In genomic region chr19:6765738-6766356, GRCh38 we compare ENCODE assay signal across 2 cellular contexts.
TF ChIP-seq lines count a peak whose summit lies in the region.

No MANE protein-coding gene starts in this region.

TF ChIP-seq in SK-N-SH, 30 proteins besides CTCF, POLR2A, EP300 and RAD21 (continued from another document):
- no peak for TF ChIP-seq IRF3 (IDR thresholded peaks at IDR 0.05; ENCODE audit: low read depth, low read length)

TF ChIP-seq in SK-N-SH treated with all-trans-retinoic acid at 6 μM for 48 hours, 23 proteins besides CTCF, POLR2A, EP300 and RAD21 (continued from another document):
- no peak for TF ChIP-seq POU6F1 (CRISPR knock-in tag; IDR thresholded peaks at IDR 0.05; ENCODE audit: borderline replicate concordance, low read depth)
- no peak for TF ChIP-seq CSDC2 (CRISPR knock-in tag; IDR thresholded peaks at IDR 0.05)
- no peak for TF ChIP-seq ARNTL (CRISPR knock-in tag; IDR thresholded peaks at IDR 0.05; ENCODE audit: borderline replicate concordance, low read depth)
- TF ChIP-seq ZNF70 (CRISPR knock-in tag; IDR thresholded peaks at IDR 0.05): no peak
- TF ChIP-seq, protein P1, sequence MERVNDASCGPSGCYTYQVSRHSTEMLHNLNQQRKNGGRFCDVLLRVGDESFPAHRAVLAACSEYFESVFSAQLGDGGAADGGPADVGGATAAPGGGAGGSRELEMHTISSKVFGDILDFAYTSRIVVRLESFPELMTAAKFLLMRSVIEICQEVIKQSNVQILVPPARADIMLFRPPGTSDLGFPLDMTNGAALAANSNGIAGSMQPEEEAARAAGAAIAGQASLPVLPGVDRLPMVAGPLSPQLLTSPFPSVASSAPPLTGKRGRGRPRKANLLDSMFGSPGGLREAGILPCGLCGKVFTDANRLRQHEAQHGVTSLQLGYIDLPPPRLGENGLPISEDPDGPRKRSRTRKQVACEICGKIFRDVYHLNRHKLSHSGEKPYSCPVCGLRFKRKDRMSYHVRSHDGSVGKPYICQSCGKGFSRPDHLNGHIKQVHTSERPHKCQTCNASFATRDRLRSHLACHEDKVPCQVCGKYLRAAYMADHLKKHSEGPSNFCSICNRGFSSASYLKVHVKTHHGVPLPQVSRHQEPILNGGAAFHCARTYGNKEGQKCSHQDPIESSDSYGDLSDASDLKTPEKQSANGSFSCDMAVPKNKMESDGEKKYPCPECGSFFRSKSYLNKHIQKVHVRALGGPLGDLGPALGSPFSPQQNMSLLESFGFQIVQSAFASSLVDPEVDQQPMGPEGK (CRISPR knock-in tag; IDR thresholded peaks at IDR 0.05; ENCODE audit: borderline replicate concordance): no peak
